In the genomic region with DNA sequence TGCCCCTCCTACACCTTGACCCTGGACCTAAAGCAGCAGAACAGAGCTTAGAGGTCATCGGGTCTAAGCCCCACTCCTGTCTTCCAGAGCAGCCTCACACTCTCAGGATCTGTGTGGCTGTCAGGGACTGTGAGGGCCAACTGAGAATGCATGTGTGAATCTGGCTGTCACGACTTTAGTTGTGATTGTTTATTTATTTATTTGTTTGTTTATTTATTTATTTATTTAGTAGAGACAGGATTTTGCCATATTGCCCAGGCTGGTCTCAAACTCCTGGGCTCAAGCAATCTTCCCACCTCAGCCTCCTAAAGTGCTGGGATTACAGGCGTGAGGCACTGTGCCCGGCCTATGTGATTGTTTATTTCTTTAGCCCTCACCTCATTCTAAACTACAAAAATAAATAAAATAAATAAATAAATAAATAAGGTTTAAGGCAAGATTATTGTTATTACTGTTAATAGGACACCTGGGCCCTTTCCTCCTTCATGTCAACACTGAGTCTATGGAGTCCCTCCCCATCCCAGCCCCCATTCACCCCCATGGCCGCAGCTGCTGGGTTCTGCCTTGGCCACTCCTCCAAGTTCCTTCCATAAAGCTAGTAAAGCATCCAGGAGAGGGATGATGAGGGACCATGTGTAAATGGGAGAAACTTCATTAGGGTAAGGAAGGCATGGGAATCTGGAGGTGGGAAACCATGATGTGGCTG, we compare ENCODE assay signal across 1 cellular context.
A peak's percentile ranks its signal among the peaks of the same experiment; 100 is the strongest.
TF ChIP-seq lines count a peak whose summit lies in the region.

No MANE protein-coding gene starts in this region.

TF ChIP-seq in HEK293, 187 proteins besides CTCF, POLR2A, EP300 and RAD21 (continued from another document and continues in another):
- TF ChIP-seq, protein P1, sequence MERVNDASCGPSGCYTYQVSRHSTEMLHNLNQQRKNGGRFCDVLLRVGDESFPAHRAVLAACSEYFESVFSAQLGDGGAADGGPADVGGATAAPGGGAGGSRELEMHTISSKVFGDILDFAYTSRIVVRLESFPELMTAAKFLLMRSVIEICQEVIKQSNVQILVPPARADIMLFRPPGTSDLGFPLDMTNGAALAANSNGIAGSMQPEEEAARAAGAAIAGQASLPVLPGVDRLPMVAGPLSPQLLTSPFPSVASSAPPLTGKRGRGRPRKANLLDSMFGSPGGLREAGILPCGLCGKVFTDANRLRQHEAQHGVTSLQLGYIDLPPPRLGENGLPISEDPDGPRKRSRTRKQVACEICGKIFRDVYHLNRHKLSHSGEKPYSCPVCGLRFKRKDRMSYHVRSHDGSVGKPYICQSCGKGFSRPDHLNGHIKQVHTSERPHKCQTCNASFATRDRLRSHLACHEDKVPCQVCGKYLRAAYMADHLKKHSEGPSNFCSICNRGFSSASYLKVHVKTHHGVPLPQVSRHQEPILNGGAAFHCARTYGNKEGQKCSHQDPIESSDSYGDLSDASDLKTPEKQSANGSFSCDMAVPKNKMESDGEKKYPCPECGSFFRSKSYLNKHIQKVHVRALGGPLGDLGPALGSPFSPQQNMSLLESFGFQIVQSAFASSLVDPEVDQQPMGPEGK (tag by site-specific recombination; IDR thresholded peaks at IDR 0.05) = no peak
- TF ChIP-seq ZNF248 (tag by site-specific recombination; IDR thresholded peaks at IDR 0.05) (no peak), ZXDB (tag by site-specific recombination; IDR thresholded peaks at IDR 0.05) (no peak), ZNF324 (tag by site-specific recombination; IDR thresholded peaks at IDR 0.05) (no peak), ZBTB17 (tag by site-specific recombination; IDR thresholded peaks at IDR 0.05) (no peak), ZNF223 (tag by site-specific recombination; IDR thresholded peaks at IDR 0.05) (peak; percentile 30; the same call in 1 of the 2 replicates), ZNF654 (tag by site-specific recombination; IDR thresholded peaks at IDR 0.05; ENCODE audit: low read depth) (0 out of 2 replicates have a peak, but pooled peaks have one; percentile 11), ZNF521 (tag by site-specific recombination; IDR thresholded peaks at IDR 0.05) (no peak), ZNF433 (tag by site-specific recombination; IDR thresholded peaks at IDR 0.05; ENCODE audit: low read depth) (peak; percentile 40; the same call in 1 of the 2 replicates), ZNF350 (tag by site-specific recombination; IDR thresholded peaks at IDR 0.05) (no peak), ZNF426 (tag by site-specific recombination; IDR thresholded peaks at IDR 0.05) (peak; percentile 34), ZNF366 (tag by site-specific recombination; conservative IDR thresholded peaks at IDR 0.05) (no peak), ZNF629 (tag by site-specific recombination; IDR thresholded peaks at IDR 0.05) (no peak), ZNF202 (tag by site-specific recombination; IDR thresholded peaks at IDR 0.05; ENCODE audit: borderline replicate concordance) (peak; percentile 83), ZNF2 (tag by site-specific recombination; IDR thresholded peaks at IDR 0.05) (no peak), ZSCAN23 (tag by site-specific recombination; IDR thresholded peaks at IDR 0.05) (no peak), ZNF404 (tag by site-specific recombination; IDR thresholded peaks at IDR 0.05) (0 out of 2 replicates have a peak, but pooled peaks have one; percentile 27), ZNF394 (tag by site-specific recombination; IDR thresholded peaks at IDR 0.05; ENCODE audit: borderline replicate concordance) (peak; percentile 45; the same call in 1 of the 2 replicates), ZNF555 (tag by site-specific recombination; conservative IDR thresholded peaks at IDR 0.05) (peak; percentile 25), KLF16 (tag by site-specific recombination; IDR thresholded peaks at IDR 0.05) (no peak), OSR2 (tag by site-specific recombination; IDR thresholded peaks at IDR 0.05) (no peak), HOXD13 (CRISPR knock-in tag; IDR thresholded peaks at IDR 0.05; ENCODE audit: borderline replicate concordance) (no peak), ZNF600 (tag by site-specific recombination; IDR thresholded peaks at IDR 0.05) (no peak), ZNF791 (tag by site-specific recombination; IDR thresholded peaks at IDR 0.05) (0 out of 2 replicates have a peak, but pooled peaks have one; percentile 45), RBAK (tag by site-specific recombination; IDR thresholded peaks at IDR 0.05) (0 out of 2 replicates have a peak, but pooled peaks have one; percentile 34), ZBTB20 (tag by site-specific recombination; IDR thresholded peaks at IDR 0.05) (no peak), ZNF140 (tag by site-specific recombination; IDR thresholded peaks at IDR 0.05) (peak; percentile 66; the same call in 1 of the 2 replicates), ZNF623 (tag by site-specific recombination; IDR thresholded peaks at IDR 0.05) (0 out of 2 replicates have a peak, but pooled peaks have one; percentile 24), SP7 (tag by site-specific recombination; IDR thresholded peaks at IDR 0.05) (no peak), ZNF184 (tag by site-specific recombination; IDR thresholded peaks at IDR 0.05) (no peak), ZNF843 (tag by site-specific recombination; IDR thresholded peaks at IDR 0.05) (no peak), ZNF677 (tag by site-specific recombination; IDR thresholded peaks at IDR 0.05) (no peak), ZNF292 (tag by site-specific recombination; IDR thresholded peaks at IDR 0.05; ENCODE audit: borderline replicate concordance, low read depth) (no peak)
- TF ChIP-seq, protein P2, sequence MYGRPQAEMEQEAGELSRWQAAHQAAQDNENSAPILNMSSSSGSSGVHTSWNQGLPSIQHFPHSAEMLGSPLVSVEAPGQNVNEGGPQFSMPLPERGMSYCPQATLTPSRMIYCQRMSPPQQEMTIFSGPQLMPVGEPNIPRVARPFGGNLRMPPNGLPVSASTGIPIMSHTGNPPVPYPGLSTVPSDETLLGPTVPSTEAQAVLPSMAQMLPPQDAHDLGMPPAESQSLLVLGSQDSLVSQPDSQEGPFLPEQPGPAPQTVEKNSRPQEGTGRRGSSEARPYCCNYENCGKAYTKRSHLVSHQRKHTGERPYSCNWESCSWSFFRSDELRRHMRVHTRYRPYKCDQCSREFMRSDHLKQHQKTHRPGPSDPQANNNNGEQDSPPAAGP (tag by site-specific recombination; IDR thresholded peaks at IDR 0.05) = no peak
- TF ChIP-seq, protein P3, sequence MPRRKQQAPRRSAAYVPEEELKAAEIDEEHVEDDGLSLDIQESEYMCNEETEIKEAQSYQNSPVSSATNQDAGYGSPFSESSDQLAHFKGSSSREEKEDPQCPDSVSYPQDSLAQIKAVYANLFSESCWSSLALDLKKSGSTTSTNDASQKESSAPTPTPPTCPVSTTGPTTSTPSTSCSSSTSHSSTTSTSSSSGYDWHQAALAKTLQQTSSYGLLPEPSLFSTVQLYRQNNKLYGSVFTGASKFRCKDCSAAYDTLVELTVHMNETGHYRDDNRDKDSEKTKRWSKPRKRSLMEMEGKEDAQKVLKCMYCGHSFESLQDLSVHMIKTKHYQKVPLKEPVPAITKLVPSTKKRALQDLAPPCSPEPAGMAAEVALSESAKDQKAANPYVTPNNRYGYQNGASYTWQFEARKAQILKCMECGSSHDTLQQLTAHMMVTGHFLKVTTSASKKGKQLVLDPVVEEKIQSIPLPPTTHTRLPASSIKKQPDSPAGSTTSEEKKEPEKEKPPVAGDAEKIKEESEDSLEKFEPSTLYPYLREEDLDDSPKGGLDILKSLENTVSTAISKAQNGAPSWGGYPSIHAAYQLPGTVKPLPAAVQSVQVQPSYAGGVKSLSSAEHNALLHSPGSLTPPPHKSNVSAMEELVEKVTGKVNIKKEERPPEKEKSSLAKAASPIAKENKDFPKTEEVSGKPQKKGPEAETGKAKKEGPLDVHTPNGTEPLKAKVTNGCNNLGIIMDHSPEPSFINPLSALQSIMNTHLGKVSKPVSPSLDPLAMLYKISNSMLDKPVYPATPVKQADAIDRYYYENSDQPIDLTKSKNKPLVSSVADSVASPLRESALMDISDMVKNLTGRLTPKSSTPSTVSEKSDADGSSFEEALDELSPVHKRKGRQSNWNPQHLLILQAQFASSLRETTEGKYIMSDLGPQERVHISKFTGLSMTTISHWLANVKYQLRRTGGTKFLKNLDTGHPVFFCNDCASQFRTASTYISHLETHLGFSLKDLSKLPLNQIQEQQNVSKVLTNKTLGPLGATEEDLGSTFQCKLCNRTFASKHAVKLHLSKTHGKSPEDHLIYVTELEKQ (tag by site-specific recombination; IDR thresholded peaks at IDR 0.05; ENCODE audit: borderline replicate concordance) = no peak
- TF ChIP-seq, protein P4, sequence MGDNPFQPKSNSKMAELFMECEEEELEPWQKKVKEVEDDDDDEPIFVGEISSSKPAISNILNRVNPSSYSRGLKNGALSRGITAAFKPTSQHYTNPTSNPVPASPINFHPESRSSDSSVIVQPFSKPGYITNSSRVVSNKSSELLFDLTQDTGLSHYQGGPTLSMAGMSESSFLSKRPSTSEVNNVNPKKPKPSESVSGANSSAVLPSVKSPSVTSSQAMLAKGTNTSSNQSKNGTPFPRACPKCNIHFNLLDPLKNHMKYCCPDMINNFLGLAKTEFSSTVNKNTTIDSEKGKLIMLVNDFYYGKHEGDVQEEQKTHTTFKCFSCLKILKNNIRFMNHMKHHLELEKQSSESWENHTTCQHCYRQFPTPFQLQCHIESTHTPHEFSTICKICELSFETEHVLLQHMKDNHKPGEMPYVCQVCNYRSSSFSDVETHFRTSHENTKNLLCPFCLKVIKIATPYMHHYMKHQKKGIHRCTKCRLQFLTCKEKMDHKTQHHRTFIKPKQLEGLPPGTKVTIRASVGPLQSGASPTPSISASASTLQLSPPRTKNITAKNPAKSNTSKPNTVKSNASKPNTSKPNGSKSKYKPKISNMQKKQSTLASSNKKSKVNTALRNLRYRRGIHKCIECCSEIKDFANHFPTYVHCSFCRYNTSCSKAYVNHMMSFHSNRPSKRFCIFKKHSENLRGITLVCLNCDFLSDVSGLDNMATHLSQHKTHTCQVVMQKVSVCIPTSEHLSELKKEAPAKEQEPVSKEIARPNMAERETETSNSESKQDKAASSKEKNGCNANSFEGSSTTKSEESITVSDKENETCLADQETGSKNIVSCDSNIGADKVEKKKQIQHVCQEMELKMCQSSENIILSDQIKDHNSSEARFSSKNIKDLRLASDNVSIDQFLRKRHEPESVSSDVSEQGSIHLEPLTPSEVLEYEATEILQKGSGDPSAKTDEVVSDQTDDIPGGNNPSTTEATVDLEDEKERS (tag by site-specific recombination; IDR thresholded peaks at IDR 0.05) = no peak
- TF ChIP-seq, protein P5, sequence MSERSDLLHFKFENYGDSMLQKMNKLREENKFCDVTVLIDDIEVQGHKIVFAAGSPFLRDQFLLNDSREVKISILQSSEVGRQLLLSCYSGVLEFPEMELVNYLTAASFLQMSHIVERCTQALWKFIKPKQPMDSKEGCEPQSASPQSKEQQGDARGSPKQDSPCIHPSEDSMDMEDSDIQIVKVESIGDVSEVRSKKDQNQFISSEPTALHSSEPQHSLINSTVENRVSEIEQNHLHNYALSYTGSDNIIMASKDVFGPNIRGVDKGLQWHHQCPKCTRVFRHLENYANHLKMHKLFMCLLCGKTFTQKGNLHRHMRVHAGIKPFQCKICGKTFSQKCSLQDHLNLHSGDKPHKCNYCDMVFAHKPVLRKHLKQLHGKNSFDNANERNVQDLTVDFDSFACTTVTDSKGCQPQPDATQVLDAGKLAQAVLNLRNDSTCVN (tag by site-specific recombination; optimal IDR thresholded peaks at IDR 0.05) = no peak
- TF ChIP-seq, protein P6, sequence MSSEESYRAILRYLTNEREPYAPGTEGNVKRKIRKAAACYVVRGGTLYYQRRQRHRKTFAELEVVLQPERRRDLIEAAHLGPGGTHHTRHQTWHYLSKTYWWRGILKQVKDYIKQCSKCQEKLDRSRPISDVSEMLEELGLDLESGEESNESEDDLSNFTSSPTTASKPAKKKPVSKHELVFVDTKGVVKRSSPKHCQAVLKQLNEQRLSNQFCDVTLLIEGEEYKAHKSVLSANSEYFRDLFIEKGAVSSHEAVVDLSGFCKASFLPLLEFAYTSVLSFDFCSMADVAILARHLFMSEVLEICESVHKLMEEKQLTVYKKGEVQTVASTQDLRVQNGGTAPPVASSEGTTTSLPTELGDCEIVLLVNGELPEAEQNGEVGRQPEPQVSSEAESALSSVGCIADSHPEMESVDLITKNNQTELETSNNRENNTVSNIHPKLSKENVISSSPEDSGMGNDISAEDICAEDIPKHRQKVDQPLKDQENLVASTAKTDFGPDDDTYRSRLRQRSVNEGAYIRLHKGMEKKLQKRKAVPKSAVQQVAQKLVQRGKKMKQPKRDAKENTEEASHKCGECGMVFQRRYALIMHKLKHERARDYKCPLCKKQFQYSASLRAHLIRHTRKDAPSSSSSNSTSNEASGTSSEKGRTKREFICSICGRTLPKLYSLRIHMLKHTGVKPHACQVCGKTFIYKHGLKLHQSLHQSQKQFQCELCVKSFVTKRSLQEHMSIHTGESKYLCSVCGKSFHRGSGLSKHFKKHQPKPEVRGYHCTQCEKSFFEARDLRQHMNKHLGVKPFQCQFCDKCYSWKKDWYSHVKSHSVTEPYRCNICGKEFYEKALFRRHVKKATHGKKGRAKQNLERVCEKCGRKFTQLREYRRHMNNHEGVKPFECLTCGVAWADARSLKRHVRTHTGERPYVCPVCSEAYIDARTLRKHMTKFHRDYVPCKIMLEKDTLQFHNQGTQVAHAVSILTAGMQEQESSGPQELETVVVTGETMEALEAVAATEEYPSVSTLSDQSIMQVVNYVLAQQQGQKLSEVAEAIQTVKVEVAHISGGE (tag by site-specific recombination; conservative IDR thresholded peaks at IDR 0.05; ENCODE audit: low read depth) = peak; percentile 34; the same call in 1 of the 2 replicates
- TF ChIP-seq, protein P7, sequence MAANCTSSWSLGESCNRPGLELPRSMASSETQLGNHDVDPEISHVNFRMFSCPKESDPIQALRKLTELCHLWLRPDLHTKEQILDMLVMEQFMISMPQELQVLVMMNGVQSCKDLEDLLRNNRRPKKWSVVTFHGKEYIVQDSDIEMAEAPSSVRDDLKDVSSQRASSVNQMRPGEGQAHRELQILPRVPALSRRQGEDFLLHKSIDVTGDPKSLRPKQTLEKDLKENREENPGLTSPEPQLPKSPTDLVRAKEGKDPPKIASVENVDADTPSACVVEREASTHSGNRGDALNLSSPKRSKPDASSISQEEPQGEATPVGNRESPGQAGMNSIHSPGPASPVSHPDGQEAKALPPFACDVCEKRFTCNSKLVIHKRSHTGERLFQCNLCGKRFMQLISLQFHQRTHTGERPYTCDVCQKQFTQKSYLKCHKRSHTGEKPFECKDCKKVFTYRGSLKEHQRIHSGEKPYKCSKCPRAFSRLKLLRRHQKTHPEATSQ (tag by site-specific recombination; IDR thresholded peaks at IDR 0.05) = no peak
- TF ChIP-seq, protein P8, sequence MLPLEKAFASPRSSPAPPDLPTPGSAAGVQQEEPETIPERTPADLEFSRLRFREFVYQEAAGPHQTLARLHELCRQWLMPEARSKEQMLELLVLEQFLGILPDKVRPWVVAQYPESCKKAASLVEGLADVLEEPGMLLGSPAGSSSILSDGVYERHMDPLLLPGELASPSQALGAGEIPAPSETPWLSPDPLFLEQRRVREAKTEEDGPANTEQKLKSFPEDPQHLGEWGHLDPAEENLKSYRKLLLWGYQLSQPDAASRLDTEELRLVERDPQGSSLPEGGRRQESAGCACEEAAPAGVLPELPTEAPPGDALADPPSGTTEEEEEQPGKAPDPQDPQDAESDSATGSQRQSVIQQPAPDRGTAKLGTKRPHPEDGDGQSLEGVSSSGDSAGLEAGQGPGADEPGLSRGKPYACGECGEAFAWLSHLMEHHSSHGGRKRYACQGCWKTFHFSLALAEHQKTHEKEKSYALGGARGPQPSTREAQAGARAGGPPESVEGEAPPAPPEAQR (tag by site-specific recombination; IDR thresholded peaks at IDR 0.05) = no peak
